ENCODE assay signal across 15 cellular contexts in genomic region chr21:27648560-27648959, GRCh38.
DNase-seq lines count a peak whose midpoint lies in the region; ATAC-seq, FAIRE-seq and TF ChIP-seq lines count a peak whose summit lies in the region.
"Had no signal": no experiment of that assay in that cellular context is flagged by ENCODE, and none has a peak within 500 bp of the region (broad histone marks: within the 10 kb centered on the region; RNA-seq: fewer than 3 reads in every experiment).

No MANE protein-coding gene starts in this region.

- no peak overlapping the region for H2AK9ac ChIP-seq in IMR-90 (replicated peaks; ENCODE audit: low read depth, low read length, poor library complexity)

- peak overlapping the region; percentile 27; the same call in 1 of the 3 replicates for H2BK15ac ChIP-seq in IMR-90 (ENCODE audit: low read depth, low read length)

- H2AFZ ChIP-seq in IMR-90 (replicated peaks; ENCODE audit: low read length, poor library complexity) = no peak overlapping the region
- no peak overlapping the region for H2AFZ ChIP-seq in mammary epithelial cell (ENCODE audit: low read depth, low read length)
- no peak overlapping the region for H2AFZ ChIP-seq in keratinocyte (ENCODE audit: control insufficient read depth, low read length)

- no peaks in the 10 kb centered on the region for H3K79me1 ChIP-seq in IMR-90 (ENCODE audit: low read depth in 1 of 2, low read length in 2 of 2)

- in situ Hi-C loops in IMR-90 (cut with MboI; ENCODE audit: low sequenced_read_pairs) (no loop called here), mammary epithelial cell (cut with MboI; ENCODE audit: low sequenced_read_pairs in 2 of 2) (loop anchor here in 1 of 2 donors (5.0 kb wide), 1 partner anchor 76 kb away; no protein-coding TSS in a partner anchor)

- H3K27ac Mint-ChIP-seq in nephron progenitor cell = no peak overlapping the region
- H3K27ac Mint-ChIP-seq: activated CD8-positive, alpha-beta memory T cell treated with anti-CD3 and anti-CD28 coated beads, Interleukin-2, amount 10 ng/mL, durations not matched to agents 7 days and 5 days; activated naive CD8-positive, alpha-beta T cell treated with anti-CD3 and anti-CD28 coated beads, Interleukin-2, amount 10 ng/mL, durations not matched to agents 7 days and 5 days had no signal

- peak overlapping the region; percentile 22; the same call in 1 of the 2 replicates for H2BK20ac ChIP-seq in IMR-90 (ENCODE audit: low read depth, low read length)

- peak overlapping the region; percentile 98 for H2BK5ac ChIP-seq in IMR-90 (ENCODE audit: low read depth, low read length, poor library complexity, severe bottlenecking)

- no peak overlapping the region; the same call in 1 of the 2 replicates for H3K56ac ChIP-seq in IMR-90 (ENCODE audit: extremely low read depth, insufficient read depth, low read length)

- H3K18ac ChIP-seq in IMR-90 (ENCODE audit: low read depth, low read length) = no peak overlapping the region

- no peak for FAIRE-seq in keratinocyte (lab: Jason Lieb, UNC)
- FAIRE-seq: A549, GM18507 had no signal

- H3K36me3 ChIP-seq in IMR-90 (ENCODE audit: control insufficient read depth, insufficient read depth, low read length) = no peaks in the 10 kb centered on the region
- no peaks in the 10 kb centered on the region for H3K36me3 ChIP-seq in mammary epithelial cell (ENCODE audit: insufficient read depth, low read length)
- H3K36me3 ChIP-seq in keratinocyte (ENCODE audit: control insufficient read depth in 2 of 2, extremely low read depth in 1 of 2, insufficient read depth in 2 of 2, low read length in 2 of 2) = no peaks in the 10 kb centered on the region
- H3K36me3 ChIP-seq: right lobe of liver had no signal

- BruUV-seq in IMR-90 (replicated peaks; lab: Mats Ljungman, UMichigan) (no TSS peak), mammary epithelial cell (replicated peaks; lab: Mats Ljungman, UMichigan) (no TSS peak)

- H3K27me3 Mint-ChIP-seq in nephron progenitor cell (ENCODE audit: low read depth, poor library complexity) = peaks cover 2% of the 10 kb centered on the region
- H3K27me3 Mint-ChIP-seq: activated CD8-positive, alpha-beta memory T cell treated with anti-CD3 and anti-CD28 coated beads, Interleukin-2, amount 10 ng/mL, durations not matched to agents 7 days and 5 days; activated naive CD8-positive, alpha-beta T cell treated with anti-CD3 and anti-CD28 coated beads, Interleukin-2, amount 10 ng/mL, durations not matched to agents 7 days and 5 days had no signal

- H3K4me3 ChIP-seq in AG04449 (ENCODE audit: low read depth, low read length) (no peak overlapping the region), IMR-90 (ENCODE audit: insufficient read depth, low read depth, low read length) (no peak overlapping the region), mammary epithelial cell (replicated peaks in 1 of 3; ENCODE audit: insufficient read depth in 1 of 3, low read depth in 2 of 3, low read length in 3 of 3) (no peak overlapping the region), keratinocyte (ENCODE audit: control insufficient read depth in 2 of 3, extremely low read depth in 1 of 3, insufficient read depth in 2 of 3, low read depth in 1 of 3, low read length in 3 of 3) (no peak overlapping the region), dorsolateral prefrontal cortex (no peak overlapping the region)
- H3K4me3 ChIP-seq: A549, right lobe of liver had no signal

- dilution Hi-C loops in IMR-90 (cut with HindIII; ENCODE audit: low sequenced_read_pairs, unreplicated experiment) (no loop called here), mammary epithelial cell (cut with HindIII; ENCODE audit: low sequenced_read_pairs) (loop anchor here (5.0 kb wide), 1 partner anchor 76 kb away; no protein-coding TSS in a partner anchor), keratinocyte (cut with MboI; ENCODE audit: extremely low pct_ligation_motif_present, low sequenced_read_pairs) (no loop called here)

- intact Hi-C loops in IMR-90 (cut with micrococcal nuclease) = no loop called here
- intact Hi-C loops in mammary epithelial cell (cut with micrococcal nuclease) = loop anchor here (2.0 kb wide), 1 partner anchor 32 kb away; no protein-coding TSS in a partner anchor
- intact Hi-C loops in dorsolateral prefrontal cortex (cut with DNase I) = no loop called here

- no peaks in the 10 kb centered on the region for H4K20me1 ChIP-seq in IMR-90 (ENCODE audit: insufficient read depth, low read length)
- H4K20me1 ChIP-seq in mammary epithelial cell (ENCODE audit: insufficient read depth, low read length) = no peaks in the 10 kb centered on the region
- H4K20me1 ChIP-seq in keratinocyte (ENCODE audit: control insufficient read depth, extremely low read depth, insufficient read depth, low read length) = no peaks in the 10 kb centered on the region

- H3K36me3 Mint-ChIP-seq in nephron progenitor cell (ENCODE audit: low read depth) = no peaks in the 10 kb centered on the region
- H3K36me3 Mint-ChIP-seq: activated CD8-positive, alpha-beta memory T cell treated with anti-CD3 and anti-CD28 coated beads, Interleukin-2, amount 10 ng/mL, durations not matched to agents 7 days and 5 days; activated naive CD8-positive, alpha-beta T cell treated with anti-CD3 and anti-CD28 coated beads, Interleukin-2, amount 10 ng/mL, durations not matched to agents 7 days and 5 days had no signal

- H3K9me3 Mint-ChIP-seq in nephron progenitor cell = peaks cover 5% of the 10 kb centered on the region

- TF ChIP-seq CTCF in AG04449 (IDR thresholded peaks at IDR 0.05; ENCODE audit: insufficient read depth, low read length, missing control alignments) = no peak
- no peak for TF ChIP-seq CTCF in IMR-90 (conservative IDR thresholded peaks at IDR 0.05; ENCODE audit: low read depth, low read length)
- no peak for TF ChIP-seq CTCF in mammary epithelial cell (conservative IDR thresholded peaks at IDR 0.05 in 1 of 2, IDR thresholded peaks at IDR 0.05 in 1 of 2; ENCODE audit: extremely low read depth in 1 of 2, insufficient read depth in 1 of 2, low read depth in 1 of 2, low read length in 2 of 2)
- no peak for TF ChIP-seq CTCF in keratinocyte (optimal IDR thresholded peaks at IDR 0.05 in 1 of 3, IDR thresholded peaks at IDR 0.05 in 1 of 3, conservative IDR thresholded peaks at IDR 0.05 in 1 of 3; ENCODE audit: extremely low read depth in 1 of 3, insufficient read depth in 2 of 3, low read length in 3 of 3)
- TF ChIP-seq CTCF in nephron progenitor cell (IDR thresholded peaks at IDR 0.05) = no peak
- no peak for TF ChIP-seq CTCF in dorsolateral prefrontal cortex (IDR thresholded peaks at IDR 0.05 in 54 of 56, conservative IDR thresholded peaks at IDR 0.05 in 2 of 56; ENCODE audit: low read depth in 1 of 56, partially characterized antibody in 56 of 56)

- H3K4me1 ChIP-seq in IMR-90 (ENCODE audit: control insufficient read depth, insufficient read depth, low read length) = peaks cover 2% of the 10 kb centered on the region; the same call in 1 of the 2 replicates
- H3K4me1 ChIP-seq in mammary epithelial cell (ENCODE audit: insufficient read depth, low read length) = peaks cover 47% of the 10 kb centered on the region
- H3K4me1 ChIP-seq in keratinocyte (ENCODE audit: control insufficient read depth, extremely low read depth, insufficient read depth, low read length) = peaks cover 49% of the 10 kb centered on the region
- H3K4me1 ChIP-seq: A549, right lobe of liver had no signal

- H3K4me1 Mint-ChIP-seq in nephron progenitor cell = no peaks in the 10 kb centered on the region
- H3K4me1 Mint-ChIP-seq: activated CD8-positive, alpha-beta memory T cell treated with anti-CD3 and anti-CD28 coated beads, Interleukin-2, amount 10 ng/mL, durations not matched to agents 7 days and 5 days; activated naive CD8-positive, alpha-beta T cell treated with anti-CD3 and anti-CD28 coated beads, Interleukin-2, amount 10 ng/mL, durations not matched to agents 7 days and 5 days had no signal

- no CpG with 5 or more reads among the region's 1 CpG for WGBS in IMR-90 (ENCODE audit: extremely low coverage in 2 of 2, insufficient read length in 1 of 2), 2 experiments
- 0% methylated on average over 1 of the region's 1 CpG for WGBS in mammary epithelial cell (ENCODE audit: low coverage, missing lambda C conversion rate)

- H3K4ac ChIP-seq in IMR-90 (ENCODE audit: low read depth, low read length) = peak overlapping the region; percentile 24; the same call in 1 of the 2 replicates

- no peak for TF ChIP-seq RAD21 in IMR-90 (IDR thresholded peaks at IDR 0.05; ENCODE audit: low read length)

- H3K9ac ChIP-seq in IMR-90 (ENCODE audit: low read depth, low read length) (no peak overlapping the region), mammary epithelial cell (ENCODE audit: insufficient read depth, low read length) (peak overlapping the region; percentile 51), keratinocyte (ENCODE audit: control insufficient read depth, extremely low read depth, insufficient read depth, low read length) (peak overlapping the region; percentile 52)

- H3K9me1 ChIP-seq in IMR-90 (ENCODE audit: insufficient read depth, low read length) (no peaks in the 10 kb centered on the region), keratinocyte (ENCODE audit: control insufficient read depth, extremely low read depth, insufficient read depth, low read length) (no peaks in the 10 kb centered on the region)

- no peaks in the 10 kb centered on the region for H3K79me2 ChIP-seq in mammary epithelial cell (ENCODE audit: insufficient read depth, low read length)
- H3K79me2 ChIP-seq in keratinocyte (ENCODE audit: control insufficient read depth, insufficient read depth, low read length) = no peaks in the 10 kb centered on the region

- no peak overlapping the region; the same call in 1 of the 2 replicates for H2AK5ac ChIP-seq in IMR-90 (ENCODE audit: low read depth, low read length)

- H4K91ac ChIP-seq in IMR-90 (ENCODE audit: insufficient read depth, low read depth, low read length) = no peak overlapping the region

- peak; percentile 72 for ATAC-seq in IMR-90 (ENCODE audit: low read depth)
- no peak for ATAC-seq in GM19397 (IDR thresholded peaks at IDR 0.05; ENCODE audit: unreplicated experiment)
- no peak for ATAC-seq in GM21367 (IDR thresholded peaks at IDR 0.05; ENCODE audit: unreplicated experiment)
- ATAC-seq: A549; activated CD8-positive, alpha-beta memory T cell treated with anti-CD3 and anti-CD28 coated beads, Interleukin-2, amount 10 ng/mL, durations not matched to agents 7 days and 5 days; right lobe of liver had no signal

- no peak overlapping the region for H4K5ac ChIP-seq in IMR-90 (ENCODE audit: low read depth, low read length)

- H3K4me3 Mint-ChIP-seq in nephron progenitor cell = no peak overlapping the region
- H3K4me3 Mint-ChIP-seq: activated CD8-positive, alpha-beta memory T cell treated with anti-CD3 and anti-CD28 coated beads, Interleukin-2, amount 10 ng/mL, durations not matched to agents 7 days and 5 days; activated naive CD8-positive, alpha-beta T cell treated with anti-CD3 and anti-CD28 coated beads, Interleukin-2, amount 10 ng/mL, durations not matched to agents 7 days and 5 days had no signal

- H3K9me3 ChIP-seq in IMR-90 (ENCODE audit: control insufficient read depth, insufficient read depth, low read length) (no peaks in the 10 kb centered on the region), mammary epithelial cell (replicated peaks; ENCODE audit: insufficient read depth, low read length) (peaks cover 2% of the 10 kb centered on the region), keratinocyte (ENCODE audit: control insufficient read depth, low read depth, low read length) (no peaks in the 10 kb centered on the region)
- H3K9me3 ChIP-seq: A549, right lobe of liver had no signal

- no peak overlapping the region for H3K14ac ChIP-seq in IMR-90 (replicated peaks; ENCODE audit: low read depth, low read length)

- H3K23ac ChIP-seq in IMR-90 (ENCODE audit: low read depth, low read length) = no peak overlapping the region

- peak overlapping the region; percentile 16; the same call in 1 of the 2 replicates for H2BK120ac ChIP-seq in IMR-90 (ENCODE audit: low read depth, low read length)

- H4K8ac ChIP-seq in IMR-90 (ENCODE audit: low read depth in 2 of 2, low read length in 2 of 2) = no peak overlapping the region; a peak in 1 of 4 replicates

- TF ChIP-seq POLR2A in IMR-90 (IDR thresholded peaks at IDR 0.05; ENCODE audit: low read depth, low read length) = no peak

- CTCF ChIA-PET in AG04449 (lab: Yijun Ruan, JAX) = interaction anchor here (1.2 to 1.6 kb wide), 2 partner anchors 38 to 83 kb away, joined by 3 read pairs; no protein-coding TSS in a partner anchor
- CTCF ChIA-PET in IMR-90 (lab: Yijun Ruan, JAX) = interaction anchor here (1.5 kb wide), 1 partner anchor 767 kb away, joined by 3 read pairs; no protein-coding TSS in a partner anchor
- CTCF ChIA-PET in mammary epithelial cell (lab: Charles Lee; ENCODE audit: low non-redundant PET) = no interaction called here

- no peaks in the 10 kb centered on the region for H3K27me3 ChIP-seq in IMR-90 (ENCODE audit: control insufficient read depth, insufficient read depth, low read length)
- H3K27me3 ChIP-seq in mammary epithelial cell (ENCODE audit: insufficient read depth, low read length) = no peaks in the 10 kb centered on the region
- no peaks in the 10 kb centered on the region for H3K27me3 ChIP-seq in keratinocyte (ENCODE audit: control insufficient read depth, extremely low read depth, insufficient read depth, low read length)
- H3K27me3 ChIP-seq in dorsolateral prefrontal cortex = no peaks in the 10 kb centered on the region
- H3K27me3 ChIP-seq: right lobe of liver had no signal

- POLR2A ChIA-PET in AG04449 (lab: Yijun Ruan, JAX) = interaction anchor here (1.2 to 1.8 kb wide), 2 partner anchors 24 to 77 kb away, joined by 3 to 5 read pairs; no protein-coding TSS in a partner anchor
- POLR2A ChIA-PET in IMR-90 (lab: Charles Lee; ENCODE audit: unreplicated experiment) = no interaction called here

- DNase-seq in AG04449 (ENCODE audit: low read depth, low spot score) (peak; percentile 68), IMR-90 (peak; percentile 90), mammary epithelial cell (peak; percentile 85), keratinocyte (ENCODE audit: low read depth, low spot score) (no peak), nephron progenitor cell (no peak), dorsolateral prefrontal cortex (no peak)
- DNase-seq: activated CD8-positive, alpha-beta memory T cell treated with anti-CD3 and anti-CD28 coated beads, Interleukin-2, amount 10 ng/mL, durations not matched to agents 7 days and 5 days; activated naive CD8-positive, alpha-beta T cell treated with anti-CD3 and anti-CD28 coated beads, Interleukin-2, amount 10 ng/mL, durations not matched to agents 7 days and 5 days; effector memory CD4-positive, alpha-beta T cell; NCI-H345; right lobe of liver had no signal

- no peak overlapping the region for H3K4me2 ChIP-seq in IMR-90 (ENCODE audit: low read depth, low read length)
- H3K4me2 ChIP-seq in mammary epithelial cell (ENCODE audit: insufficient read depth, low read depth, low read length) = peak overlapping the region; percentile 20
- H3K4me2 ChIP-seq in keratinocyte (ENCODE audit: control insufficient read depth, extremely low read depth, insufficient read depth, low read depth, low read length) = no peak overlapping the region
- H3K4me2 ChIP-seq: A549 had no signal

- H3K27ac ChIP-seq in IMR-90 (ENCODE audit: insufficient read depth, low read length) (peak overlapping the region; percentile 21), mammary epithelial cell (ENCODE audit: insufficient read depth, low read depth, low read length) (peak overlapping the region; percentile 98), keratinocyte (ENCODE audit: control insufficient read depth, insufficient read depth, low read length) (peak overlapping the region; percentile 85), dorsolateral prefrontal cortex (no peak overlapping the region)
- H3K27ac ChIP-seq: A549, right lobe of liver had no signal

Comparison
In these comparisons a context has a peak if more than half of its experiments do, and no peak if none do; other contexts are left out.
1. DNase-seq: peak in AG04449 (single experiment), IMR-90 (single experiment) and mammary epithelial cell (single experiment); none in keratinocyte (single experiment), nephron progenitor cell (single experiment) and dorsolateral prefrontal cortex (0 of 10).
2. H3K27ac ChIP-seq: peak in IMR-90 (single experiment), mammary epithelial cell (single experiment) and keratinocyte (single experiment); none in dorsolateral prefrontal cortex (0 of 59).